In the genomic region with DNA sequence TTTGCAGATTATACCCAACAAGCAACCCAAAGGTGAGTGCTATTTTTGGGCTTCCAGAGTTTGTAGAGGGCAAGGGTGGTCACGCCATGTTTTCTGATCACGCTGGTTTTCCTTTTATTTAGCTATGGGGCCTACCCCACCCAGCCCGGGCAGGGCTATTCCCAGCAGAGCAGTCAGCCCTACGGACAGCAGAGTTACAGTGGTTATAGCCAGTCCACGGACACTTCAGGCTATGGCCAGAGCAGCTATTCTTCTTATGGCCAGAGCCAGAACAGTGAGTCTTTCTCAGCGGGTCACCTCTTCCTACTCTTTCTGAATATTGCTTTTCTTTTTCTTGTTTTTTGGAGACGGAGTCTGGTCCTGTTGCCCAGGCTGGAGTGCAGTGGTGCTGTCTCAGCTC, we compare ENCODE assay signal across 1 cellular context.
TF ChIP-seq lines count a peak whose summit lies in the region.

No MANE protein-coding gene starts in this region.

TF ChIP-seq in SK-N-SH treated with all-trans-retinoic acid at 6 μM for 48 hours, 23 proteins besides CTCF, POLR2A, EP300 and RAD21 (continued from another document):
- TF ChIP-seq BACH2 (CRISPR knock-in tag; IDR thresholded peaks at IDR 0.05; ENCODE audit: borderline replicate concordance) (no peak), CREB5 (CRISPR knock-in tag; IDR thresholded peaks at IDR 0.05; ENCODE audit: low read depth) (no peak), ZNF8 (CRISPR knock-in tag; IDR thresholded peaks at IDR 0.05) (no peak), ZFP30 (CRISPR knock-in tag; IDR thresholded peaks at IDR 0.05) (no peak), SNAI2 (CRISPR knock-in tag; IDR thresholded peaks at IDR 0.05) (no peak), TCF4 (CRISPR knock-in tag; IDR thresholded peaks at IDR 0.05; ENCODE audit: borderline replicate concordance) (no peak), CSDC2 (CRISPR knock-in tag; IDR thresholded peaks at IDR 0.05) (no peak), RARB (CRISPR knock-in tag; IDR thresholded peaks at IDR 0.05) (no peak), ESRRG (CRISPR knock-in tag; IDR thresholded peaks at IDR 0.05) (no peak), ZFP3 (CRISPR knock-in tag; IDR thresholded peaks at IDR 0.05) (no peak), CSRNP3 (CRISPR knock-in tag; IDR thresholded peaks at IDR 0.05) (no peak), PATZ1 (CRISPR knock-in tag; IDR thresholded peaks at IDR 0.05; ENCODE audit: borderline replicate concordance) (no peak), ARNTL (CRISPR knock-in tag; IDR thresholded peaks at IDR 0.05; ENCODE audit: borderline replicate concordance, low read depth) (no peak)
- TF ChIP-seq, protein P1, sequence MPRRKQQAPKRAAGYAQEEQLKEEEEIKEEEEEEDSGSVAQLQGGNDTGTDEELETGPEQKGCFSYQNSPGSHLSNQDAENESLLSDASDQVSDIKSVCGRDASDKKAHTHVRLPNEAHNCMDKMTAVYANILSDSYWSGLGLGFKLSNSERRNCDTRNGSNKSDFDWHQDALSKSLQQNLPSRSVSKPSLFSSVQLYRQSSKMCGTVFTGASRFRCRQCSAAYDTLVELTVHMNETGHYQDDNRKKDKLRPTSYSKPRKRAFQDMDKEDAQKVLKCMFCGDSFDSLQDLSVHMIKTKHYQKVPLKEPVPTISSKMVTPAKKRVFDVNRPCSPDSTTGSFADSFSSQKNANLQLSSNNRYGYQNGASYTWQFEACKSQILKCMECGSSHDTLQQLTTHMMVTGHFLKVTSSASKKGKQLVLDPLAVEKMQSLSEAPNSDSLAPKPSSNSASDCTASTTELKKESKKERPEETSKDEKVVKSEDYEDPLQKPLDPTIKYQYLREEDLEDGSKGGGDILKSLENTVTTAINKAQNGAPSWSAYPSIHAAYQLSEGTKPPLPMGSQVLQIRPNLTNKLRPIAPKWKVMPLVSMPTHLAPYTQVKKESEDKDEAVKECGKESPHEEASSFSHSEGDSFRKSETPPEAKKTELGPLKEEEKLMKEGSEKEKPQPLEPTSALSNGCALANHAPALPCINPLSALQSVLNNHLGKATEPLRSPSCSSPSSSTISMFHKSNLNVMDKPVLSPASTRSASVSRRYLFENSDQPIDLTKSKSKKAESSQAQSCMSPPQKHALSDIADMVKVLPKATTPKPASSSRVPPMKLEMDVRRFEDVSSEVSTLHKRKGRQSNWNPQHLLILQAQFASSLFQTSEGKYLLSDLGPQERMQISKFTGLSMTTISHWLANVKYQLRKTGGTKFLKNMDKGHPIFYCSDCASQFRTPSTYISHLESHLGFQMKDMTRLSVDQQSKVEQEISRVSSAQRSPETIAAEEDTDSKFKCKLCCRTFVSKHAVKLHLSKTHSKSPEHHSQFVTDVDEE (CRISPR knock-in tag; IDR thresholded peaks at IDR 0.05), result no peak
